ENCODE assay signal across 7 cellular contexts in genomic region chr17:74141612-74142011, GRCh38.
"Had no signal": no experiment of that assay in that cellular context is flagged by ENCODE, and none has a peak within 500 bp of the region (broad histone marks: within the 10 kb centered on the region; RNA-seq: fewer than 3 reads in every experiment).

No MANE protein-coding gene starts in this region.

- H3K4me3 ChIP-seq: GM12878 had no signal

- DNase-seq: GDM1, GF-D8 had no signal

- FAIRE-seq: GM12878, GM12891, GM12892, GM18507, GM19239 had no signal

- ATAC-seq: GM12878 had no signal
